ENCODE assay signal across 11 cellular contexts in genomic region chr12:72282721-72283120, GRCh38. TPM values are rescaled to one million over a fixed set of nuclear protein-coding genes. Genes with fewer than 3 reads are reported as not detected.
DNase-seq lines count a peak whose midpoint lies in the region; ATAC-seq and TF ChIP-seq lines count a peak whose summit lies in the region.
"Had no signal": no experiment of that assay in that cellular context is flagged by ENCODE, and none has a peak within 500 bp of the region (broad histone marks: within the 10 kb centered on the region; RNA-seq: fewer than 3 reads in every experiment).

No MANE protein-coding gene starts in this region.

- ATAC-seq in upper lobe of right lung = peak; percentile 59
- no peak for ATAC-seq in upper lobe of left lung (ENCODE audit: low FRiP score in 2 of 2)

- TF ChIP-seq CTCF in MCF 10A (IDR thresholded peaks at IDR 0.05; ENCODE audit: unreplicated experiment) (peak; percentile 36), breast epithelium (IDR thresholded peaks at IDR 0.05) (no peak), glutamatergic neuron (IDR thresholded peaks at IDR 0.05; ENCODE audit: partially characterized antibody, unreplicated experiment) (peak; percentile 19), upper lobe of right lung (IDR thresholded peaks at IDR 0.05) (peak; percentile 45), ascending aorta (IDR thresholded peaks at IDR 0.05) (peak in 1 of 3 experiments; percentile 25), upper lobe of left lung (IDR thresholded peaks at IDR 0.05) (peak in 1 of 6 experiments; percentile 7)

- H3K9me3 ChIP-seq in breast epithelium (no peaks in the 10 kb centered on the region), upper lobe of right lung (no peaks in the 10 kb centered on the region), ascending aorta (no peaks in the 10 kb centered on the region), upper lobe of left lung (no peaks in the 10 kb centered on the region)

- 49 to 50% methylated on average over 1 of the region's 1 CpG for WGBS in upper lobe of left lung, 2 donors

- H3K27ac ChIP-seq in breast epithelium = no peak overlapping the region
- H3K27ac ChIP-seq in upper lobe of right lung = no peak overlapping the region
- H3K27ac ChIP-seq in ascending aorta = no peak overlapping the region
- no peak overlapping the region for H3K27ac ChIP-seq in upper lobe of left lung

- no peak for TF ChIP-seq POLR2A in breast epithelium (IDR thresholded peaks at IDR 0.05)
- no peak for TF ChIP-seq POLR2A in upper lobe of left lung (IDR thresholded peaks at IDR 0.05)

- H3K27me3 ChIP-seq in breast epithelium = peaks cover 0 to 11% of the 10 kb centered on the region in 2 donors
- no peaks in the 10 kb centered on the region for H3K27me3 ChIP-seq in upper lobe of right lung
- H3K27me3 ChIP-seq in ascending aorta = no peaks in the 10 kb centered on the region
- H3K27me3 ChIP-seq in upper lobe of left lung = no peaks in the 10 kb centered on the region

- H3K36me3 Mint-ChIP-seq in MCF 10A (ENCODE audit: insufficient read depth, unreplicated experiment) = no peaks in the 10 kb centered on the region
- peaks cover 4% of the 10 kb centered on the region for H3K36me3 Mint-ChIP-seq in glutamatergic neuron (ENCODE audit: unreplicated experiment)
- H3K36me3 Mint-ChIP-seq: CD14-positive monocyte had no signal

- POLR2A ChIA-PET in MCF 10A (lab: Yijun Ruan, JAX) = no interaction called here

- intact Hi-C loops in MCF 10A (cut with micrococcal nuclease) = loop anchor here (1.0 kb wide), 1 partner anchor 265 kb away; no protein-coding TSS in a partner anchor
- intact Hi-C loops in breast epithelium (cut with DNase I; ENCODE audit: low total_unique reads) = no loop called here
- intact Hi-C loops in upper lobe of right lung (cut with DNase I) = no loop called here
- intact Hi-C loops in ascending aorta (cut with DNase I) = no loop called here

- H3K27me3 Mint-ChIP-seq in MCF 10A (ENCODE audit: insufficient read depth, unreplicated experiment) = no peaks in the 10 kb centered on the region
- no peaks in the 10 kb centered on the region for H3K27me3 Mint-ChIP-seq in glutamatergic neuron (ENCODE audit: unreplicated experiment)

- in situ Hi-C loops in SK-MEL-5 (cut with HindIII; ENCODE audit: low pct_unique_long_range_greater_than_20kb, low sequenced_read_pairs) = no loop called here

- peaks cover 7% of the 10 kb centered on the region for H3K9me3 Mint-ChIP-seq in MCF 10A (ENCODE audit: unreplicated experiment)
- no peaks in the 10 kb centered on the region for H3K9me3 Mint-ChIP-seq in glutamatergic neuron (ENCODE audit: unreplicated experiment)
- H3K9me3 Mint-ChIP-seq: activated T-helper 1 cell treated with anti-CD3 and anti-CD28 coated beads, Interleukin-12 subunit alpha, Interleukin-12 subunit beta, Interleukin-2, Interleukin-4 antibody, amounts not matched to agents 30 ng/mL and 10 ng/mL and 1 ng/mL, durations not matched to agents 14 hours and 24 hours and 36 hours had no signal

- H3K4me3 ChIP-seq in breast epithelium (no peak overlapping the region), upper lobe of right lung (no peak overlapping the region), ascending aorta (no peak overlapping the region), upper lobe of left lung (no peak overlapping the region)

- no peaks in the 10 kb centered on the region for H3K36me3 ChIP-seq in breast epithelium
- no peaks in the 10 kb centered on the region for H3K36me3 ChIP-seq in upper lobe of right lung
- no peaks in the 10 kb centered on the region for H3K36me3 ChIP-seq in ascending aorta
- no peaks in the 10 kb centered on the region for H3K36me3 ChIP-seq in upper lobe of left lung

- BruUV-seq in MCF 10A (replicated peaks; lab: Mats Ljungman, UMichigan) = no TSS peak

- DNase-seq in MCF 10A (ENCODE audit: unreplicated experiment) = peak; percentile 39
- DNase-seq in breast epithelium (ENCODE audit: low spot score in 2 of 2) = no peak
- DNase-seq in SK-MEL-5 (ENCODE audit: low read depth, low spot score) = peak; percentile 45
- no peak for DNase-seq in glutamatergic neuron
- no peak for DNase-seq in upper lobe of right lung
- no peak for DNase-seq in iPS-NIHi11 (ENCODE audit: low spot score)
- no peak for DNase-seq in ascending aorta (ENCODE audit: low spot score in 2 of 2)
- no peak for DNase-seq in upper lobe of left lung

- H3K27ac Mint-ChIP-seq in MCF 10A (ENCODE audit: low read depth, unreplicated experiment) (no peak overlapping the region), glutamatergic neuron (ENCODE audit: unreplicated experiment) (no peak overlapping the region)
- H3K27ac Mint-ChIP-seq: activated T-helper 1 cell treated with anti-CD3 and anti-CD28 coated beads, Interleukin-12 subunit alpha, Interleukin-12 subunit beta, Interleukin-2, Interleukin-4 antibody, amounts not matched to agents 30 ng/mL and 10 ng/mL and 1 ng/mL, durations not matched to agents 14 hours and 24 hours and 36 hours; CD14-positive monocyte had no signal

- CTCF ChIA-PET in MCF 10A (lab: Yijun Ruan, JAX) = interaction anchor here (0.6 to 2.3 kb wide), 9 partner anchors 9 to 340 kb away, joined by 3 to 17 read pairs (median 4); no protein-coding TSS in a partner anchor

- H3K4me3 Mint-ChIP-seq in MCF 10A (ENCODE audit: unreplicated experiment) (no peak overlapping the region), glutamatergic neuron (ENCODE audit: unreplicated experiment) (no peak overlapping the region)
- H3K4me3 Mint-ChIP-seq: activated T-helper 1 cell treated with anti-CD3 and anti-CD28 coated beads, Interleukin-12 subunit alpha, Interleukin-12 subunit beta, Interleukin-2, Interleukin-4 antibody, amounts not matched to agents 30 ng/mL and 10 ng/mL and 1 ng/mL, durations not matched to agents 14 hours and 24 hours and 36 hours; CD14-positive monocyte had no signal

- no peaks in the 10 kb centered on the region for H3K4me1 Mint-ChIP-seq in MCF 10A (ENCODE audit: insufficient read depth, unreplicated experiment)
- peaks cover 5% of the 10 kb centered on the region for H3K4me1 Mint-ChIP-seq in glutamatergic neuron (ENCODE audit: low read depth, unreplicated experiment)
- H3K4me1 Mint-ChIP-seq: CD14-positive monocyte had no signal

- TF ChIP-seq EP300 in upper lobe of left lung (IDR thresholded peaks at IDR 0.05) = no peak

- H3K4me1 ChIP-seq in breast epithelium (no peaks in the 10 kb centered on the region), upper lobe of right lung (no peaks in the 10 kb centered on the region), ascending aorta (no peaks in the 10 kb centered on the region), upper lobe of left lung (no peaks in the 10 kb centered on the region)

RNA-seq across cellular contexts. Expression of gene TRHDE, which starts 10.6 kb away (rescaled TPM):
- total RNA-seq in MCF 10A (2022) (not detected in 2 replicates), breast epithelium (10 to 100 TPM in 1 of 3 donors, 1 to 10 TPM in 1, under 1 TPM in 1; 0.98 to 43.2 (median 2.2) TPM), glutamatergic neuron (ENCODE audit: unreplicated experiment) (16.7 TPM), upper lobe of right lung (7.3 TPM), ascending aorta (34.0 TPM), upper lobe of left lung (10 to 100 TPM in 5 of 6 donors, 1 to 10 TPM in 1; 2.9 to 21.0 (median 14.3) TPM)
- total RNA-seq in SK-MEL-5 (2014; rRNA removed; shearing (Covaris generic)) = not detected in 2 replicates
- polyA plus RNA-seq in SK-MEL-5 (2015; cell fraction: cytosol; rRNA removed) = not detected in 2 replicates
- not detected in 2 replicates for polyA plus RNA-seq in SK-MEL-5 (2015; cell fraction: nucleus; rRNA removed)
- total RNA-seq: activated T-helper 1 cell treated with anti-CD3 and anti-CD28 coated beads, Interleukin-12 subunit alpha, Interleukin-12 subunit beta, Interleukin-2, Interleukin-4 antibody, amounts not matched to agents 30 ng/mL and 10 ng/mL and 1 ng/mL, durations not matched to agents 14 hours and 24 hours and 36 hours; LHCN-M2 had no signal
- polyA plus RNA-seq: CD14-positive monocyte had no signal

Comparison
In these comparisons a context has a peak if more than half of its experiments do, and no peak if none do; other contexts are left out.
1. DNase-seq: peak in MCF 10A (single experiment) and SK-MEL-5 (single experiment); none in breast epithelium (0 of 2), glutamatergic neuron (single experiment), upper lobe of right lung (single experiment), iPS-NIHi11 (single experiment), ascending aorta (0 of 2) and upper lobe of left lung (0 of 2).
2. CTCF ChIP-seq: peak in MCF 10A (single experiment), glutamatergic neuron (single experiment) and upper lobe of right lung (single experiment); none in breast epithelium (0 of 3).